In the genomic region with DNA sequence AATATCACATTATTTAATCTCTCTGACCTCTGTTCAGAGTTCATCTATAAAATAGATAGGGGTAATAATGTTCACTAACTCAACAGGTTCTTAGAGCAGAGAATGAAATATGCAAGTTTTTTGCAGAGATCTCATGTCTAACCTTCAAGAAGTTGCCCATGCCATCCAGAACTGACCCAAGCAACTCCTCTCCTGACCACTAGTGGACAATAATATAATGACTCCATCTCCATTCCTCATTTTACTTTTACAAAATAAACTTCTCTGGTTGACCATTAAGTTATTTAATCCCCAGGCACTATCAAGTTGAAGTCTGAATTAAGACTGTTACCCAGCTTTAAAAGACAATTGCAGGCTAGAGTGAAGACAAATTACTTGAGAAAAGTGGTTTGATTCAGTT, we compare ENCODE assay signal across 1 cellular context.
TF ChIP-seq lines count a peak whose summit lies in the region.

No MANE protein-coding gene starts in this region.

TF ChIP-seq in H1, 55 proteins besides CTCF, POLR2A, EP300 and RAD21:
- no peak for TF ChIP-seq RNF2 (IDR thresholded peaks at IDR 0.05; ENCODE audit: borderline replicate concordance, low read depth, low read length, missing control alignments, poor library complexity, severe bottlenecking)
- no peak for TF ChIP-seq JUND (IDR thresholded peaks at IDR 0.05; ENCODE audit: low read length)
- TF ChIP-seq CHD1 (IDR thresholded peaks at IDR 0.05; ENCODE audit: low read depth, low read length): no peak
- no peak for TF ChIP-seq SP2 (IDR thresholded peaks at IDR 0.05; ENCODE audit: low read length)
- TF ChIP-seq KDM4A (IDR thresholded peaks at IDR 0.05; ENCODE audit: low read depth, low read length, severe bottlenecking): no peak
- TF ChIP-seq HDAC2 (IDR thresholded peaks at IDR 0.05; ENCODE audit: borderline replicate concordance in 1 of 2, low read depth in 2 of 2, low read length in 2 of 2): no peak
- no peak for TF ChIP-seq CTBP2 (IDR thresholded peaks at IDR 0.05; ENCODE audit: borderline replicate concordance, insufficient read depth, insufficient read length, low read length)
- TF ChIP-seq CHD2 (IDR thresholded peaks at IDR 0.05; ENCODE audit: low read length): no peak
- TF ChIP-seq BACH1 (IDR thresholded peaks at IDR 0.05; ENCODE audit: low read length): no peak
- TF ChIP-seq SIRT6 (IDR thresholded peaks at IDR 0.05; ENCODE audit: low read length): no peak
- no peak for TF ChIP-seq CREB1 (IDR thresholded peaks at IDR 0.05)
- no peak for TF ChIP-seq NRF1 (IDR thresholded peaks at IDR 0.05; ENCODE audit: low read depth, low read length)
- TF ChIP-seq SP4 (IDR thresholded peaks at IDR 0.05; ENCODE audit: low read length): no peak
- TF ChIP-seq MAFK (IDR thresholded peaks at IDR 0.05; ENCODE audit: low read depth, low read length): no peak
- TF ChIP-seq, protein P1, sequence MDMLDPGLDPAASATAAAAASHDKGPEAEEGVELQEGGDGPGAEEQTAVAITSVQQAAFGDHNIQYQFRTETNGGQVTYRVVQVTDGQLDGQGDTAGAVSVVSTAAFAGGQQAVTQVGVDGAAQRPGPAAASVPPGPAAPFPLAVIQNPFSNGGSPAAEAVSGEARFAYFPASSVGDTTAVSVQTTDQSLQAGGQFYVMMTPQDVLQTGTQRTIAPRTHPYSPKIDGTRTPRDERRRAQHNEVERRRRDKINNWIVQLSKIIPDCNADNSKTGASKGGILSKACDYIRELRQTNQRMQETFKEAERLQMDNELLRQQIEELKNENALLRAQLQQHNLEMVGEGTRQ (IDR thresholded peaks at IDR 0.05; ENCODE audit: low read length): no peak
- no peak for TF ChIP-seq BRCA1 (IDR thresholded peaks at IDR 0.05; ENCODE audit: low read depth, low read length)
- no peak for TF ChIP-seq SAP30 (IDR thresholded peaks at IDR 0.05; ENCODE audit: insufficient read depth, insufficient replicate concordance, low read length)
- TF ChIP-seq CEBPB (IDR thresholded peaks at IDR 0.05; ENCODE audit: low read depth, low read length): no peak
- no peak for TF ChIP-seq YY1 (IDR thresholded peaks at IDR 0.05; ENCODE audit: low read depth, low read length)
- TF ChIP-seq CBX8 (IDR thresholded peaks at IDR 0.05; ENCODE audit: borderline replicate concordance, low read depth, low read length): no peak
